Comparison of ENCODE assay signal across 8 cellular contexts in genomic region chr9:80646211-80646610, GRCh38.
"Had no signal": no experiment of that assay in that cellular context is flagged by ENCODE, and none has a peak within 500 bp of the region (broad histone marks: within the 10 kb centered on the region; RNA-seq: fewer than 3 reads in every experiment).

No MANE protein-coding gene starts in this region.

- H3K4me3 ChIP-seq: GM12878 had no signal

- FAIRE-seq: G401.6, GM12878, GM12891, GM12892, GM18507, GM19239 had no signal

- DNase-seq: GDM1, GF-D8 had no signal

- ATAC-seq: GM12878 had no signal
